In genomic region chr6:128064540-128064895, GRCh38 we compare ENCODE assay signal across 23 cellular contexts.
"Had no signal": no experiment of that assay in that cellular context is flagged by ENCODE, and none has a peak within 500 bp of the region (broad histone marks: within the 10 kb centered on the region; RNA-seq: fewer than 3 reads in every experiment).

No MANE protein-coding gene starts in this region.

- H3K4me3 Mint-ChIP-seq: activated CD4-positive, alpha-beta memory T cell treated with anti-CD3 and anti-CD28 coated beads for 36 hours; activated CD4-positive, alpha-beta T cell treated with anti-CD3 and anti-CD28 coated beads, Interleukin-2, amount 10 ng/mL, durations not matched to agents 24 days and 14 days; activated naive CD4-positive, alpha-beta T cell treated with anti-CD3 and anti-CD28 coated beads, Interleukin-2, amount 10 ng/mL, durations not matched to agents 7 days and 5 days; activated naive CD8-positive, alpha-beta T cell treated with anti-CD3 and anti-CD28 coated beads, Interleukin-2, amount 50 U/mL, for 24 hours; activated T-cell treated with anti-CD3 and anti-CD28 coated beads, Interleukin-2, amount 50 U/mL, for 24 hours; effector memory CD8-positive, alpha-beta T cell; mesothelial cell of epicardium; naive B cell; stimulated activated naive B cell treated with anti-CD40 and anti-IgM and Interleukin-4, amounts not matched to agents 10 μg/mL and 1 μg/mL and 100 μg/mL, for 72 hours; T-helper 1 cell treated with Interleukin-12 subunit alpha and Interleukin-12 subunit beta and Interleukin-4 antibody, amounts not matched to agents 30 μg/mL and 1 μg/mL, for 36 hours had no signal

- H3K9me3 ChIP-seq: heart left ventricle, pancreas, psoas muscle, tibial nerve had no signal

- H3K4me1 ChIP-seq: psoas muscle, tibial nerve had no signal

- H3K4me3 ChIP-seq: heart left ventricle, pancreas, psoas muscle, tibial nerve had no signal

- H3K27me3 ChIP-seq: heart left ventricle, pancreas, tibial nerve had no signal

- DNase-seq: activated CD4-positive, alpha-beta memory T cell treated with anti-CD3 and anti-CD28 coated beads for 36 hours; activated CD4-positive, alpha-beta T cell treated with anti-CD3 and anti-CD28 coated beads, Interleukin-2, amount 10 ng/mL, durations not matched to agents 24 days and 14 days; activated CD4-positive, CD25-positive, alpha-beta regulatory T cell treated with anti-CD3 and anti-CD28 coated beads, Interleukin-2, amount 50 U/mL, for 72 hours; activated CD8-positive, alpha-beta memory T cell treated with anti-CD3 and anti-CD28 coated beads, Interleukin-2, amount 50 U/mL, for 4 hours; activated gamma-delta T cell; activated naive CD4-positive, alpha-beta T cell treated with anti-CD3 and anti-CD28 coated beads, Interleukin-2, amount 10 ng/mL, durations not matched to agents 7 days and 5 days; activated naive CD8-positive, alpha-beta T cell treated with anti-CD3 and anti-CD28 coated beads, Interleukin-2, amount 50 U/mL, for 24 hours; activated T-cell treated with anti-CD3 and anti-CD28 coated beads, Interleukin-2, amount 50 U/mL, for 24 hours; amygdala; caudate nucleus; cortex of kidney; effector memory CD8-positive, alpha-beta T cell; heart left ventricle; naive B cell; pancreas; psoas muscle; stimulated activated CD4-positive, alpha-beta T cell treated with anti-CD3 and anti-CD28 coated beads, Interleukin-15, amount 100 ng/mL, for 24 hours; stimulated activated CD4-positive, alpha-beta T cell treated with anti-CD3 and anti-CD28 coated beads, Interleukin-2, amount 100 ng/mL, for 24 hours; stimulated activated naive B cell treated with anti-CD40 and anti-IgM and Interleukin-4, amounts not matched to agents 10 μg/mL and 1 μg/mL and 100 μg/mL, for 72 hours; T-helper 9 cell had no signal

- H3K9me3 Mint-ChIP-seq: activated CD4-positive, alpha-beta memory T cell treated with anti-CD3 and anti-CD28 coated beads for 36 hours; activated CD4-positive, alpha-beta T cell treated with anti-CD3 and anti-CD28 coated beads, Interleukin-2, amount 10 ng/mL, durations not matched to agents 24 days and 14 days; activated naive CD4-positive, alpha-beta T cell treated with anti-CD3 and anti-CD28 coated beads, Interleukin-2, amount 10 ng/mL, durations not matched to agents 7 days and 5 days; activated naive CD8-positive, alpha-beta T cell treated with anti-CD3 and anti-CD28 coated beads, Interleukin-2, amount 50 U/mL, for 24 hours; activated T-cell treated with anti-CD3 and anti-CD28 coated beads, Interleukin-2, amount 50 U/mL, for 24 hours; effector memory CD8-positive, alpha-beta T cell; mesothelial cell of epicardium; naive B cell; stimulated activated naive B cell treated with anti-CD40 and anti-IgM and Interleukin-4, amounts not matched to agents 10 μg/mL and 1 μg/mL and 100 μg/mL, for 72 hours; T-helper 1 cell treated with Interleukin-12 subunit alpha and Interleukin-12 subunit beta and Interleukin-4 antibody, amounts not matched to agents 30 μg/mL and 1 μg/mL, for 36 hours had no signal

- H3K36me3 Mint-ChIP-seq: activated CD4-positive, alpha-beta memory T cell treated with anti-CD3 and anti-CD28 coated beads for 36 hours; activated naive CD4-positive, alpha-beta T cell treated with anti-CD3 and anti-CD28 coated beads, Interleukin-2, amount 10 ng/mL, durations not matched to agents 7 days and 5 days had no signal

- H3K4me1 Mint-ChIP-seq: activated naive CD4-positive, alpha-beta T cell treated with anti-CD3 and anti-CD28 coated beads, Interleukin-2, amount 10 ng/mL, durations not matched to agents 7 days and 5 days; naive B cell; stimulated activated naive B cell treated with anti-CD40 and anti-IgM and Interleukin-4, amounts not matched to agents 10 μg/mL and 1 μg/mL and 100 μg/mL, for 72 hours had no signal

- H3K36me3 ChIP-seq: pancreas had no signal

- H3K27me3 Mint-ChIP-seq: activated CD4-positive, alpha-beta memory T cell treated with anti-CD3 and anti-CD28 coated beads for 36 hours; activated CD4-positive, alpha-beta T cell treated with anti-CD3 and anti-CD28 coated beads, Interleukin-2, amount 10 ng/mL, durations not matched to agents 24 days and 14 days; activated naive CD4-positive, alpha-beta T cell treated with anti-CD3 and anti-CD28 coated beads, Interleukin-2, amount 10 ng/mL, durations not matched to agents 7 days and 5 days; activated naive CD8-positive, alpha-beta T cell treated with anti-CD3 and anti-CD28 coated beads, Interleukin-2, amount 50 U/mL, for 24 hours; activated T-cell treated with anti-CD3 and anti-CD28 coated beads, Interleukin-2, amount 50 U/mL, for 24 hours; effector memory CD8-positive, alpha-beta T cell; naive B cell; stimulated activated naive B cell treated with anti-CD40 and anti-IgM and Interleukin-4, amounts not matched to agents 10 μg/mL and 1 μg/mL and 100 μg/mL, for 72 hours had no signal

- H3K27ac Mint-ChIP-seq: activated CD4-positive, alpha-beta memory T cell treated with anti-CD3 and anti-CD28 coated beads for 36 hours; activated CD4-positive, alpha-beta T cell treated with anti-CD3 and anti-CD28 coated beads, Interleukin-2, amount 10 ng/mL, durations not matched to agents 24 days and 14 days; activated naive CD4-positive, alpha-beta T cell treated with anti-CD3 and anti-CD28 coated beads, Interleukin-2, amount 10 ng/mL, durations not matched to agents 7 days and 5 days; activated naive CD8-positive, alpha-beta T cell treated with anti-CD3 and anti-CD28 coated beads, Interleukin-2, amount 50 U/mL, for 24 hours; activated T-cell treated with anti-CD3 and anti-CD28 coated beads, Interleukin-2, amount 50 U/mL, for 24 hours; effector memory CD8-positive, alpha-beta T cell; mesothelial cell of epicardium; stimulated activated naive B cell treated with anti-CD40 and anti-IgM and Interleukin-4, amounts not matched to agents 10 μg/mL and 1 μg/mL and 100 μg/mL, for 72 hours; T-helper 1 cell treated with Interleukin-12 subunit alpha and Interleukin-12 subunit beta and Interleukin-4 antibody, amounts not matched to agents 30 μg/mL and 1 μg/mL, for 36 hours had no signal

- ATAC-seq: activated naive CD8-positive, alpha-beta T cell treated with anti-CD3 and anti-CD28 coated beads, Interleukin-2, amount 50 U/mL, for 24 hours; effector memory CD8-positive, alpha-beta T cell; heart left ventricle; psoas muscle; stimulated activated naive B cell treated with anti-CD40 and anti-IgM and Interleukin-4, amounts not matched to agents 10 μg/mL and 1 μg/mL and 100 μg/mL, for 72 hours had no signal

- H3K27ac ChIP-seq: heart left ventricle, pancreas, psoas muscle, tibial nerve had no signal
